In genomic region chr11:19963697-19964340, GRCh38 we compare ENCODE assay signal across 16 cellular contexts.
DNase-seq lines count a peak whose midpoint lies in the region; ATAC-seq and TF ChIP-seq lines count a peak whose summit lies in the region.
"Had no signal": no experiment of that assay in that cellular context is flagged by ENCODE, and none has a peak within 500 bp of the region (broad histone marks: within the 10 kb centered on the region; RNA-seq: fewer than 3 reads in every experiment).

No MANE protein-coding gene starts in this region.

- H3K36me3 ChIP-seq in WERI-Rb-1 (no peaks in the 10 kb centered on the region), psoas muscle (ENCODE audit: insufficient read depth in 1 of 2, low read depth in 1 of 2) (no peaks in the 10 kb centered on the region)

- H3K4me3 ChIP-seq in WERI-Rb-1 (ENCODE audit: low read depth, low read length) (peak overlapping the region; percentile 22), psoas muscle (no peak overlapping the region)
- H3K4me3 ChIP-seq: hepatocyte had no signal

- no peak overlapping the region for H3K4me3 Mint-ChIP-seq in activated naive CD4-positive, alpha-beta T cell treated with anti-CD3 and anti-CD28 coated beads for 36 hours
- no peak overlapping the region for H3K4me3 Mint-ChIP-seq in glutamatergic neuron (ENCODE audit: unreplicated experiment)
- no peak overlapping the region for H3K4me3 Mint-ChIP-seq in stimulated activated effector memory CD8-positive, alpha-beta T cell treated with anti-CD3 and anti-CD28 coated beads, Interleukin-12 subunit alpha, Interleukin-12 subunit beta, amount 100 ng/mL, for 72 hours
- H3K4me3 Mint-ChIP-seq: brain, type B pancreatic cell had no signal

- peak; percentile 36 for DNase-seq in activated naive CD4-positive, alpha-beta T cell treated with anti-CD3 and anti-CD28 coated beads for 36 hours
- DNase-seq in activated naive CD4-positive, alpha-beta T cell treated with Interleukin-2 at 50 U/mL for 16 hours = no peak
- DNase-seq in WERI-Rb-1 (peak; percentile 60), glutamatergic neuron (no peak), psoas muscle (no peak), NCI-H1092 treated with DMSO at 0.1 percent for 48 hours (lab: John Stamatoyannopoulos, UW) (no peak), DMS79 (lab: John Stamatoyannopoulos, UW) (no peak)
- DNase-seq in stimulated activated effector memory CD8-positive, alpha-beta T cell treated with anti-CD3 and anti-CD28 coated beads, Interleukin-12 subunit alpha, Interleukin-12 subunit beta, amount 100 ng/mL, for 72 hours (ENCODE audit: low spot score in 2 of 2) = no peak
- DNase-seq: activated CD4-positive, CD25-positive, alpha-beta regulatory T cell; NCI-H146; NCI-H526 had no signal

- no peaks in the 10 kb centered on the region for H3K4me1 ChIP-seq in psoas muscle

- peaks cover 8% of the 10 kb centered on the region for H3K4me1 Mint-ChIP-seq in activated naive CD4-positive, alpha-beta T cell treated with anti-CD3 and anti-CD28 coated beads for 36 hours (ENCODE audit: low read depth)
- H3K4me1 Mint-ChIP-seq in glutamatergic neuron (ENCODE audit: low read depth, unreplicated experiment) = peaks cover under 1% of the 10 kb centered on the region
- peaks cover 21% of the 10 kb centered on the region for H3K4me1 Mint-ChIP-seq in stimulated activated effector memory CD8-positive, alpha-beta T cell treated with anti-CD3 and anti-CD28 coated beads, Interleukin-12 subunit alpha, Interleukin-12 subunit beta, amount 100 ng/mL, for 72 hours

- H3K9me3 Mint-ChIP-seq in activated naive CD4-positive, alpha-beta T cell treated with anti-CD3 and anti-CD28 coated beads for 36 hours = no peaks in the 10 kb centered on the region
- H3K9me3 Mint-ChIP-seq in glutamatergic neuron (ENCODE audit: unreplicated experiment) = no peaks in the 10 kb centered on the region
- H3K9me3 Mint-ChIP-seq in stimulated activated effector memory CD8-positive, alpha-beta T cell treated with anti-CD3 and anti-CD28 coated beads, Interleukin-12 subunit alpha, Interleukin-12 subunit beta, amount 100 ng/mL, for 72 hours = no peaks in the 10 kb centered on the region
- H3K9me3 Mint-ChIP-seq: brain, type B pancreatic cell had no signal

- H3K9me3 ChIP-seq in WERI-Rb-1 (ENCODE audit: severe bottlenecking) (no peaks in the 10 kb centered on the region), psoas muscle (no peaks in the 10 kb centered on the region)

- peaks cover 14% of the 10 kb centered on the region for H3K27me3 Mint-ChIP-seq in activated naive CD4-positive, alpha-beta T cell treated with anti-CD3 and anti-CD28 coated beads for 36 hours (ENCODE audit: low read depth)
- no peaks in the 10 kb centered on the region for H3K27me3 Mint-ChIP-seq in glutamatergic neuron (ENCODE audit: unreplicated experiment)
- H3K27me3 Mint-ChIP-seq: type B pancreatic cell had no signal

- H3K27ac ChIP-seq in WERI-Rb-1 (peak overlapping the region; percentile 94), psoas muscle (no peak overlapping the region)
- H3K27ac ChIP-seq: KMS-11 had no signal

- CTCF ChIA-PET in activated naive CD4-positive, alpha-beta T cell treated with anti-CD3 and anti-CD28 coated beads for 36 hours (lab: Charles Lee) = interaction anchor here (1.2 to 1.3 kb wide), 2 partner anchors 23 to 169 kb away, joined by 3 to 8 read pairs; no protein-coding TSS in a partner anchor

- no peaks in the 10 kb centered on the region for H3K36me3 Mint-ChIP-seq in activated naive CD4-positive, alpha-beta T cell treated with anti-CD3 and anti-CD28 coated beads for 36 hours (ENCODE audit: low read depth)
- H3K36me3 Mint-ChIP-seq in glutamatergic neuron (ENCODE audit: unreplicated experiment) = peaks cover 11% of the 10 kb centered on the region
- H3K36me3 Mint-ChIP-seq in stimulated activated effector memory CD8-positive, alpha-beta T cell treated with anti-CD3 and anti-CD28 coated beads, Interleukin-12 subunit alpha, Interleukin-12 subunit beta, amount 100 ng/mL, for 72 hours = no peaks in the 10 kb centered on the region

- intact Hi-C loops in activated naive CD4-positive, alpha-beta T cell treated with anti-CD3 and anti-CD28 coated beads for 36 hours (cut with micrococcal nuclease) = no loop called here
- intact Hi-C loops in psoas muscle (cut with DNase I) = no loop called here

- no peak overlapping the region for H3K27ac Mint-ChIP-seq in activated naive CD4-positive, alpha-beta T cell treated with anti-CD3 and anti-CD28 coated beads for 36 hours
- peak overlapping the region; percentile 17 for H3K27ac Mint-ChIP-seq in glutamatergic neuron (ENCODE audit: unreplicated experiment)
- no peak overlapping the region for H3K27ac Mint-ChIP-seq in stimulated activated effector memory CD8-positive, alpha-beta T cell treated with anti-CD3 and anti-CD28 coated beads, Interleukin-12 subunit alpha, Interleukin-12 subunit beta, amount 100 ng/mL, for 72 hours
- H3K27ac Mint-ChIP-seq: type B pancreatic cell had no signal

- ATAC-seq in stimulated activated effector memory CD8-positive, alpha-beta T cell treated with anti-CD3 and anti-CD28 coated beads, Interleukin-12 subunit alpha, Interleukin-12 subunit beta, amount 100 ng/mL, for 72 hours = peak; percentile 70
- ATAC-seq in psoas muscle = no peak
- ATAC-seq: left lobe of liver had no signal

- H3K27me3 ChIP-seq in WERI-Rb-1 (ENCODE audit: insufficient read depth, low read depth, severe bottlenecking) (no peaks in the 10 kb centered on the region), psoas muscle (ENCODE audit: insufficient read depth in 3 of 3, low read length in 2 of 3) (no peaks in the 10 kb centered on the region)
- H3K27me3 ChIP-seq: hepatocyte had no signal

- WGBS in psoas muscle, 3 donors = 75 to 81% (median 80%) methylated on average over 12 of the region's 12 CpGs

- TF ChIP-seq CTCF in WERI-Rb-1 (IDR thresholded peaks at IDR 0.05; ENCODE audit: low read depth, low read length) = no peak
- TF ChIP-seq CTCF in glutamatergic neuron (IDR thresholded peaks at IDR 0.05; ENCODE audit: partially characterized antibody, unreplicated experiment) = no peak
- no peak for TF ChIP-seq CTCF in psoas muscle (IDR thresholded peaks at IDR 0.05)

Comparison
In these comparisons a context has a peak if more than half of its experiments do, and no peak if none do; other contexts are left out.
1. DNase-seq: peak in activated naive CD4-positive, alpha-beta T cell treated with anti-CD3 and anti-CD28 coated beads for 36 hours (single experiment) and WERI-Rb-1 (single experiment); none in activated naive CD4-positive, alpha-beta T cell treated with Interleukin-2 at 50 U/mL for 16 hours (single experiment), glutamatergic neuron (single experiment), stimulated activated effector memory CD8-positive, alpha-beta T cell treated with anti-CD3 and anti-CD28 coated beads, Interleukin-12 subunit alpha, Interleukin-12 subunit beta, amount 100 ng/mL, for 72 hours (0 of 2), psoas muscle (0 of 2), NCI-H1092 treated with DMSO at 0.1 percent for 48 hours (single experiment) and DMS79 (single experiment).